Comparison of ENCODE assay signal across 8 cellular contexts in the genomic region with DNA sequence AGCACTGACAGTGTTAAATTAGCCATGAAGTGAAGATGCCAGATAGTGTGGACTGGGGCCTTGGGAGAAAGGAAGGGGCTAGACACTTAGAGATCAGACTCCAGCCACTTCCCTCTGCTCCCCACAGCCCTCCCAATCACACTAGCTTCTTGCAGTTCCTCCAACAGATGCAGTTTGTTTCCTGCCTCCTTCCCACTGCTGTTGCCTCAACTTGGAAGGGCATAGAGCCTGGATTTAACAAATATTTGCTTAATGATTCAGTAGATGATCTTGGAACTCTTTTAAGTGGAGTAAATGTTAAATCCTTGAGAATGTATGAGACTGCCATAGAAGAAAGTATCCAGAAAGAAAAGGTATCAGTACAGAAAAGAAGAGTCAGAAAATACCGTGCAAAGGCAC. TPM values are rescaled to one million over a fixed set of nuclear protein-coding genes. Genes with fewer than 3 reads are reported as not detected.
DNase-seq lines count a peak whose midpoint lies in the region; ATAC-seq and TF ChIP-seq lines count a peak whose summit lies in the region.

No MANE protein-coding gene starts in this region.

- TF ChIP-seq EP300 in transverse colon (IDR thresholded peaks at IDR 0.05; ENCODE audit: low read depth) = no peak

- DNase-seq in heart left ventricle = peak in 4 of 5 donors; percentile 19 to 48 (median 34)
- DNase-seq in cardiac septum (ENCODE audit: low spot score) = no peak
- DNase-seq in amniotic epithelial cell (ENCODE audit: low read depth) = peak; percentile 83
- DNase-seq in left lung = no peak
- no peak for DNase-seq in transverse colon
- no peak for DNase-seq in effector CD8-positive, alpha-beta T cell (lab: John Stamatoyannopoulos, UW)
- DNase-seq in GM19238 (ENCODE audit: insufficient read length, low spot score) = no peak

- H3K36me3 ChIP-seq in heart left ventricle (peaks cover 0 to 23% (median 21%) of the 10 kb centered on the region in 9 donors), left lung (peaks cover 0 to 19% of the 10 kb centered on the region in 2 donors), transverse colon (peaks cover 0 to 6% (median 2%) of the 10 kb centered on the region in 4 donors)

- H3K27ac ChIP-seq in heart left ventricle = peak overlapping the region; percentile 93 to 99 (median 98)
- peak overlapping the region; percentile 98 to 100 for H3K27ac ChIP-seq in left lung
- peak overlapping the region; percentile 99 to 100 (median 100) for H3K27ac ChIP-seq in transverse colon

- H3K9me3 ChIP-seq in heart left ventricle = no peaks in the 10 kb centered on the region
- no peaks in the 10 kb centered on the region for H3K9me3 ChIP-seq in left lung
- H3K9me3 ChIP-seq in transverse colon = no peaks in the 10 kb centered on the region

- peak overlapping the region in 9 of 12 donors; percentile 60 to 97 (median 87) for H3K4me3 ChIP-seq in heart left ventricle
- H3K4me3 ChIP-seq in left lung = peak overlapping the region in 1 of 2 donors; percentile 98
- peak overlapping the region in 1 of 4 donors; percentile 96 for H3K4me3 ChIP-seq in transverse colon

- ATAC-seq in heart left ventricle (peak in 1 of 4 donors; percentile 3), left lung (peak; percentile 25), HG03175 (IDR thresholded peaks at IDR 0.05; ENCODE audit: unreplicated experiment) (no peak)

- peaks cover 6 to 39% (median 32%) of the 10 kb centered on the region in 12 donors for H3K4me1 ChIP-seq in heart left ventricle
- H3K4me1 ChIP-seq in left lung = peaks cover 5 to 41% of the 10 kb centered on the region in 2 donors
- H3K4me1 ChIP-seq in transverse colon = peaks cover 20 to 38% (median 27%) of the 10 kb centered on the region in 4 donors

- H3K27me3 ChIP-seq in heart left ventricle (no peaks in the 10 kb centered on the region), left lung (no peaks in the 10 kb centered on the region), transverse colon (no peaks in the 10 kb centered on the region)

- intact Hi-C loops in heart left ventricle (cut with DNase I) (loop anchor here in 7 of 10 donors (2.0 to 5.0 kb wide), 5 partner anchors 52 to 898 kb away; partner anchors contain the start of genes CLK1 (in 3 of the 7), C2orf69 (in 1 of the 7), NIF3L1 (in 1 of the 7) and PPIL3 (in 1 of the 7)), cardiac septum (cut with DNase I) (loop anchor here (2.0 to 5.0 kb wide), 2 partner anchors 67 to 642 kb away; partner anchors contain the start of genes STRADB and TRAK2), left lung (cut with DNase I) (loop anchor here in 1 of 2 donors (10.0 kb wide), 1 partner anchor 95 kb away; no protein-coding TSS in a partner anchor), transverse colon (cut with DNase I; ENCODE audit: low total_unique reads) (loop anchor here (2.0 kb wide), 2 partner anchors 79 to 97 kb away; partner anchors contain the start of genes NIF3L1 and PPIL3)

- WGBS in heart left ventricle, 4 donors = 41 to 56% (median 52%) methylated on average over 1 of the region's 1 CpG
- 26 to 38% methylated on average over 1 of the region's 1 CpG for WGBS in transverse colon (ENCODE audit: low coverage in 1 of 2), 2 donors

- no peak for TF ChIP-seq CTCF in heart left ventricle (IDR thresholded peaks at IDR 0.05)
- TF ChIP-seq CTCF in left lung (IDR thresholded peaks at IDR 0.05) = no peak
- TF ChIP-seq CTCF in transverse colon (IDR thresholded peaks at IDR 0.05) = no peak

- no peak for TF ChIP-seq POLR2A in heart left ventricle (IDR thresholded peaks at IDR 0.05)
- TF ChIP-seq POLR2A in transverse colon (IDR thresholded peaks at IDR 0.05) = no peak

- in situ Hi-C loops in transverse colon (cut with MboI; ENCODE audit: low pct_ligation_motif_present in 1 of 4, low pct_unique_long_range_greater_than_20kb in 1 of 4, low sequenced_read_pairs in 3 of 4) = loop anchor here in 2 of 4 donors (10.0 to 25.0 kb wide), 3 partner anchors 55 to 98 kb away; partner anchors contain the start of gene CLK1 (in 1 of the 2)

RNA-seq across cellular contexts. Expression of gene BZW1, which starts 1.5 kb away (rescaled TPM):
- 100 to 1,000 TPM in 2 of 9 donors, 10 to 100 TPM in 7; 60.0 to 147 (median 87.3) TPM for total RNA-seq in heart left ventricle
- 100 to 1,000 TPM in 1 of 2 donors, 10 to 100 TPM in 1; 10.7 to 111 TPM for polyA plus RNA-seq in heart left ventricle
- 99.3 TPM for total RNA-seq in cardiac septum
- total RNA-seq in left lung = 100 to 1,000 TPM; 211 TPM
- total RNA-seq in transverse colon = 100 to 1,000 TPM in 2 of 4 donors, 10 to 100 TPM in 2; 17.1 to 167 (median 110) TPM

RNA-seq across cellular contexts. Expression of gene CLK1, which starts 54.2 kb away (rescaled TPM):
- total RNA-seq in heart left ventricle (10 to 100 TPM; 28.6 to 59.5 (median 39.0) TPM), cardiac septum (58.3 TPM), left lung (10 to 100 TPM; 75.9 to 91.2 TPM), transverse colon (100 to 1,000 TPM; 115 to 231 (median 127) TPM)
- polyA plus RNA-seq in heart left ventricle = 100 to 1,000 TPM in 1 of 2 donors, 10 to 100 TPM in 1; 25.4 to 235 TPM

Comparison
In these comparisons a context has a peak if more than half of its experiments do, and no peak if none do; other contexts are left out.
1. DNase-seq: peak in heart left ventricle (4 of 5) and amniotic epithelial cell (single experiment); none in cardiac septum (single experiment), left lung (0 of 2), transverse colon (single experiment), effector CD8-positive, alpha-beta T cell (single experiment) and GM19238 (single experiment).
2. Peak in every context shown above with its lines, with median percentiles within 50 percentile points of each other: H3K27ac ChIP-seq.